Comparison of ENCODE assay signal across 32 cellular contexts in genomic region chr3:191256405-191256804, GRCh38. TPM values are rescaled to one million over a fixed set of nuclear protein-coding genes. Genes with fewer than 3 reads are reported as not detected.
"Had no signal": no experiment of that assay in that cellular context is flagged by ENCODE, and none has a peak within 500 bp of the region (broad histone marks: within the 10 kb centered on the region; RNA-seq: fewer than 3 reads in every experiment).

No MANE protein-coding gene starts in this region.

- H3K4me1 Mint-ChIP-seq: activated CD4-positive, alpha-beta T cell treated with anti-CD3 and anti-CD28 coated beads, Interleukin-2, amount 10 ng/mL, durations not matched to agents 7 days and 5 days; activated CD8-positive, alpha-beta memory T cell treated with anti-CD3 and anti-CD28 coated beads, Interleukin-2, amount 10 ng/mL, durations not matched to agents 7 days and 5 days; nephron had no signal

- H3K4me3 ChIP-seq: body of pancreas, cardiac muscle cell, colonic mucosa, esophagus squamous epithelium, gastrocnemius medialis, left ventricle myocardium inferior, lung, ovary, right lobe of liver, testis, transverse colon, uterus had no signal

- DNase-seq: activated CD4-positive, alpha-beta T cell treated with anti-CD3 and anti-CD28 coated beads, Interleukin-2, amount 10 ng/mL, durations not matched to agents 7 days and 5 days; activated CD4-positive, CD25-positive, alpha-beta regulatory T cell treated with anti-CD3 and anti-CD28 coated beads, Interleukin-2, amount 50 U/mL, for 72 hours; activated CD8-positive, alpha-beta memory T cell treated with anti-CD3 and anti-CD28 coated beads, Interleukin-2, amount 10 ng/mL, durations not matched to agents 7 days and 5 days; activated CD8-positive, alpha-beta T cell treated with anti-CD3 and anti-CD28 coated beads, Interleukin-2, amount 10 ng/mL, durations not matched to agents 7 days and 5 days; activated naive CD4-positive, alpha-beta T cell treated with Interleukin-2 at 50 U/mL for 16 hours; activated T-cell treated with anti-CD3 and anti-CD28 coated beads, Interleukin-2, amount 50 U/mL, for 72 hours; anterior cingulate cortex; body of pancreas; cerebellar nuclear complex; colonic mucosa; effector CD8-positive, alpha-beta T cell; esophagus squamous epithelium; gastrocnemius medialis; glutamatergic neuron; left ventricle myocardium inferior; ovary; right lobe of liver; stimulated activated CD4-positive, alpha-beta T cell treated with anti-CD3 and anti-CD28 coated beads, Interleukin-2, amount 100 ng/mL, for 48 hours; stimulated activated naive CD8-positive, alpha-beta T cell treated with anti-CD3 and anti-CD28 coated beads, Interleukin-15, Interleukin-2, amounts not matched to agents 100 U/mL and 50 U/mL, for 24 hours; testis; transverse colon; uterus; WERI-Rb-1 had no signal

- H3K36me3 ChIP-seq: cardiac muscle cell, colonic mucosa, esophagus squamous epithelium, gastrocnemius medialis, left ventricle myocardium inferior, ovary, right lobe of liver, transverse colon, uterus, WERI-Rb-1 had no signal

- H3K9me3 ChIP-seq: body of pancreas, colonic mucosa, esophagus squamous epithelium, gastrocnemius medialis, left ventricle myocardium inferior, ovary, right lobe of liver, testis, transverse colon, uterus had no signal

- H3K9me3 Mint-ChIP-seq: activated CD4-positive, alpha-beta T cell treated with anti-CD3 and anti-CD28 coated beads, Interleukin-2, amount 10 ng/mL, durations not matched to agents 7 days and 5 days; nephron had no signal

- H3K27me3 Mint-ChIP-seq: activated CD4-positive, alpha-beta T cell treated with anti-CD3 and anti-CD28 coated beads, Interleukin-2, amount 10 ng/mL, durations not matched to agents 7 days and 5 days; activated CD8-positive, alpha-beta memory T cell treated with anti-CD3 and anti-CD28 coated beads, Interleukin-2, amount 10 ng/mL, durations not matched to agents 7 days and 5 days; activated naive CD8-positive, alpha-beta T cell; progenitor cell of endocrine pancreas had no signal

- H3K36me3 Mint-ChIP-seq: activated CD8-positive, alpha-beta memory T cell treated with anti-CD3 and anti-CD28 coated beads, Interleukin-2, amount 10 ng/mL, durations not matched to agents 7 days and 5 days; activated naive CD8-positive, alpha-beta T cell had no signal

- H3K27ac ChIP-seq: body of pancreas, cardiac muscle cell, colonic mucosa, epithelial cell of prostate, esophagus squamous epithelium, gastrocnemius medialis, left ventricle myocardium inferior, ovary, right lobe of liver, testis, transverse colon, uterus, WERI-Rb-1 had no signal

- H3K4me1 ChIP-seq: body of pancreas, colonic mucosa, esophagus squamous epithelium, gastrocnemius medialis, left ventricle myocardium inferior, testis, transverse colon, uterus had no signal

- ATAC-seq: activated CD8-positive, alpha-beta memory T cell treated with anti-CD3 and anti-CD28 coated beads, Interleukin-2, amount 10 ng/mL, durations not matched to agents 7 days and 5 days; activated CD8-positive, alpha-beta T cell treated with anti-CD3 and anti-CD28 coated beads, Interleukin-2, amount 10 ng/mL, durations not matched to agents 7 days and 5 days; activated T-cell treated with anti-CD3 and anti-CD28 coated beads, Interleukin-2, amount 50 U/mL, for 72 hours; body of pancreas; gastrocnemius medialis; right lobe of liver; stimulated activated naive CD8-positive, alpha-beta T cell treated with anti-CD3 and anti-CD28 coated beads, Interleukin-15, Interleukin-2, amounts not matched to agents 100 U/mL and 50 U/mL, for 24 hours had no signal

- H3K27ac Mint-ChIP-seq: activated CD4-positive, alpha-beta T cell treated with anti-CD3 and anti-CD28 coated beads, Interleukin-2, amount 10 ng/mL, durations not matched to agents 7 days and 5 days; activated CD8-positive, alpha-beta memory T cell treated with anti-CD3 and anti-CD28 coated beads, Interleukin-2, amount 10 ng/mL, durations not matched to agents 7 days and 5 days; activated CD8-positive, alpha-beta T cell treated with anti-CD3 and anti-CD28 coated beads, Interleukin-2, amount 10 ng/mL, durations not matched to agents 7 days and 5 days; activated naive CD8-positive, alpha-beta T cell; activated T-cell treated with anti-CD3 and anti-CD28 coated beads, Interleukin-2, amount 50 U/mL, for 72 hours; nephron; progenitor cell of endocrine pancreas had no signal

- H3K4me3 Mint-ChIP-seq: activated CD4-positive, alpha-beta T cell treated with anti-CD3 and anti-CD28 coated beads, Interleukin-2, amount 10 ng/mL, durations not matched to agents 7 days and 5 days; activated CD8-positive, alpha-beta memory T cell treated with anti-CD3 and anti-CD28 coated beads, Interleukin-2, amount 10 ng/mL, durations not matched to agents 7 days and 5 days; activated CD8-positive, alpha-beta T cell treated with anti-CD3 and anti-CD28 coated beads, Interleukin-2, amount 10 ng/mL, durations not matched to agents 7 days and 5 days; activated naive CD8-positive, alpha-beta T cell; activated T-cell treated with anti-CD3 and anti-CD28 coated beads, Interleukin-2, amount 50 U/mL, for 72 hours; nephron had no signal

- H3K27me3 ChIP-seq: body of pancreas, cardiac muscle cell, colonic mucosa, esophagus squamous epithelium, gastrocnemius medialis, ovary, right lobe of liver, testis, transverse colon, uterus had no signal

RNA-seq across cellular contexts. Expression of gene OSTN, which starts 57.4 kb away (rescaled TPM):
- total RNA-seq: activated CD4-positive, alpha-beta T cell treated with anti-CD3 and anti-CD28 coated beads, Interleukin-2, amount 10 ng/mL, durations not matched to agents 7 days and 5 days; activated CD8-positive, alpha-beta memory T cell treated with anti-CD3 and anti-CD28 coated beads, Interleukin-2, amount 10 ng/mL, durations not matched to agents 7 days and 5 days; activated CD8-positive, alpha-beta T cell treated with anti-CD3 and anti-CD28 coated beads, Interleukin-2, amount 10 ng/mL, durations not matched to agents 7 days and 5 days; activated T-cell treated with anti-CD3 and anti-CD28 coated beads, Interleukin-2, amount 50 U/mL, for 72 hours; body of pancreas; colonic mucosa; dermis microvascular lymphatic vessel endothelial cell; esophagus squamous epithelium; lung; mucosa of gallbladder; renal cortical epithelial cell; right lobe of liver; testis had no signal
- polyA plus RNA-seq: cardiac muscle cell, lung had no signal
